Comparison of ENCODE assay signal across 8 cellular contexts in genomic region chr11:84720706-84721402, GRCh38.
A peak's percentile ranks its signal among the peaks of the same experiment; 100 is the strongest.
DNase-seq lines count a peak whose midpoint lies in the region; ATAC-seq lines count a peak whose summit lies in the region.

No MANE protein-coding gene starts in this region.

- peak; percentile 78 for ATAC-seq in left colon
- ATAC-seq in stimulated activated naive CD8-positive, alpha-beta T cell treated with anti-CD3 and anti-CD28 coated beads, Interleukin-15, amount 100 ng/mL, for 72 hours, result peak; percentile 67
- ATAC-seq in GM18502 (IDR thresholded peaks at IDR 0.05; ENCODE audit: poor library complexity, unreplicated experiment), result no peak
- no peak for ATAC-seq in GM21367 (IDR thresholded peaks at IDR 0.05; ENCODE audit: unreplicated experiment)

- intact Hi-C loops in left colon (cut with DNase I, micrococcal nuclease), result no loop called here

- H3K9me3 Mint-ChIP-seq in activated naive CD4-positive, alpha-beta T cell treated with anti-CD3 and anti-CD28 coated beads, Interleukin-2, amount 10 ng/mL, durations not matched to agents 7 days and 5 days, result no peaks in the 10 kb centered on the region
- H3K9me3 Mint-ChIP-seq in stimulated activated naive CD8-positive, alpha-beta T cell treated with anti-CD3 and anti-CD28 coated beads, Interleukin-15, amount 100 ng/mL, for 72 hours, result peaks cover 0 to 6% of the 10 kb centered on the region in 2 donors

- H3K27me3 Mint-ChIP-seq in activated naive CD4-positive, alpha-beta T cell treated with anti-CD3 and anti-CD28 coated beads, Interleukin-2, amount 10 ng/mL, durations not matched to agents 7 days and 5 days, result peaks cover 20% of the 10 kb centered on the region
- H3K27me3 Mint-ChIP-seq in stimulated activated naive CD8-positive, alpha-beta T cell treated with anti-CD3 and anti-CD28 coated beads, Interleukin-15, amount 100 ng/mL, for 72 hours, result peaks cover 20% of the 10 kb centered on the region

- CTCF ChIA-PET in activated naive CD4-positive, alpha-beta T cell treated with anti-CD3 and anti-CD28 coated beads, Interleukin-2, amount 10 ng/mL, durations not matched to agents 7 days and 5 days (lab: Charles Lee), result no interaction called here

- H3K4me1 Mint-ChIP-seq in activated naive CD4-positive, alpha-beta T cell treated with anti-CD3 and anti-CD28 coated beads, Interleukin-2, amount 10 ng/mL, durations not matched to agents 7 days and 5 days, result peaks cover 10% of the 10 kb centered on the region
- no peaks in the 10 kb centered on the region for H3K4me1 Mint-ChIP-seq in stimulated activated naive CD8-positive, alpha-beta T cell treated with anti-CD3 and anti-CD28 coated beads, Interleukin-15, amount 100 ng/mL, for 72 hours

- DNase-seq in activated naive CD4-positive, alpha-beta T cell treated with anti-CD3 and anti-CD28 coated beads, Interleukin-2, amount 10 ng/mL, durations not matched to agents 7 days and 5 days, result peak; percentile 28
- no peak for DNase-seq in activated naive CD4-positive, alpha-beta T cell treated with Interleukin-2 at 50 U/mL for 16 hours
- DNase-seq in anterior cingulate cortex (lab: John Stamatoyannopoulos, UW) (peak in 45 of 58 donors; percentile 7 to 61 (median 29)), left colon (peak; percentile 26 to 27), activated gamma-delta T cell treated with Interleukin-2 at 50 U/mL for 16 hours (no peak)
- peak in 1 of 2 donors; percentile 12 for DNase-seq in stimulated activated naive CD8-positive, alpha-beta T cell treated with anti-CD3 and anti-CD28 coated beads, Interleukin-15, amount 100 ng/mL, for 72 hours

- H3K36me3 Mint-ChIP-seq in activated naive CD4-positive, alpha-beta T cell treated with anti-CD3 and anti-CD28 coated beads, Interleukin-2, amount 10 ng/mL, durations not matched to agents 7 days and 5 days, result no peaks in the 10 kb centered on the region

- H3K27ac Mint-ChIP-seq in activated naive CD4-positive, alpha-beta T cell treated with anti-CD3 and anti-CD28 coated beads, Interleukin-2, amount 10 ng/mL, durations not matched to agents 7 days and 5 days, result no peak overlapping the region
- H3K27ac Mint-ChIP-seq in stimulated activated naive CD8-positive, alpha-beta T cell treated with anti-CD3 and anti-CD28 coated beads, Interleukin-15, amount 100 ng/mL, for 72 hours, result no peak overlapping the region

- peak overlapping the region; percentile 70 for H3K4me3 Mint-ChIP-seq in activated naive CD4-positive, alpha-beta T cell treated with anti-CD3 and anti-CD28 coated beads, Interleukin-2, amount 10 ng/mL, durations not matched to agents 7 days and 5 days
- H3K4me3 Mint-ChIP-seq in stimulated activated naive CD8-positive, alpha-beta T cell treated with anti-CD3 and anti-CD28 coated beads, Interleukin-15, amount 100 ng/mL, for 72 hours, result peak overlapping the region; percentile 42 to 80

Comparison
In these comparisons a context has a peak if more than half of its experiments do, and no peak if none do; other contexts are left out.
1. DNase-seq: peak in activated naive CD4-positive, alpha-beta T cell treated with anti-CD3 and anti-CD28 coated beads, Interleukin-2, amount 10 ng/mL, durations not matched to agents 7 days and 5 days (single experiment), anterior cingulate cortex (45 of 58) and left colon (2 of 2); none in activated naive CD4-positive, alpha-beta T cell treated with Interleukin-2 at 50 U/mL for 16 hours (single experiment) and activated gamma-delta T cell treated with Interleukin-2 at 50 U/mL for 16 hours (single experiment).
2. ATAC-seq: peak in left colon (single experiment) and stimulated activated naive CD8-positive, alpha-beta T cell treated with anti-CD3 and anti-CD28 coated beads, Interleukin-15, amount 100 ng/mL, for 72 hours (single experiment); none in GM18502 (single experiment) and GM21367 (single experiment).